18 cellular contexts compared by ENCODE assay signal in genomic region chr2:102667072-102667471, GRCh38. TPM values are rescaled to one million over a fixed set of nuclear protein-coding genes. Genes with fewer than 3 reads are reported as not detected.
A peak's percentile ranks its signal among the peaks of the same experiment; 100 is the strongest.
DNase-seq lines count a peak whose midpoint lies in the region; ATAC-seq and TF ChIP-seq lines count a peak whose summit lies in the region.
"Had no signal": no experiment of that assay in that cellular context is flagged by ENCODE, and none has a peak within 500 bp of the region (broad histone marks: within the 10 kb centered on the region; RNA-seq: fewer than 3 reads in every experiment).

No MANE protein-coding gene starts in this region.

- peak in 1 of 2 donors; percentile 12 for DNase-seq in gastrocnemius medialis
- DNase-seq: ACHN; CD4-positive, alpha-beta T cell; DMS79 treated with DMSO at 0.1 percent for 48 hours; HFFc6; KG1; NCI-H1092; NCI-H2107; NCI-H69; SK-N-SH had no signal

- in situ Hi-C loops in gastrocnemius medialis (cut with MboI; ENCODE audit: low sequenced_read_pairs in 4 of 4), result no loop called here

- no peaks in the 10 kb centered on the region for H3K9me3 Mint-ChIP-seq in activated T-helper 17 cell treated with anti-CD3 and anti-CD28 coated beads, Interleukin-2, amount 50 U/mL, for 72 hours
- H3K9me3 Mint-ChIP-seq: CD4-positive, alpha-beta T cell; HFFc6 had no signal

- no peak overlapping the region for H3K4me3 ChIP-seq in gastrocnemius medialis

- H3K9me3 ChIP-seq in gastrocnemius medialis, result no peaks in the 10 kb centered on the region
- H3K9me3 ChIP-seq: SK-N-SH had no signal

- intact Hi-C loops in gastrocnemius medialis (cut with DNase I; ENCODE audit: low total_unique reads), result no loop called here

- peak; percentile 36 for ATAC-seq in GM18519 (IDR thresholded peaks at IDR 0.05; ENCODE audit: low FRiP score, unreplicated experiment)
- ATAC-seq in HG02870 (IDR thresholded peaks at IDR 0.05; ENCODE audit: unreplicated experiment), result peak; percentile 39
- no peak for ATAC-seq in activated T-helper 17 cell treated with anti-CD3 and anti-CD28 coated beads, Interleukin-2, amount 50 U/mL, for 72 hours (replicated peaks)
- ATAC-seq in gastrocnemius medialis, result peak; percentile 88 to 93
- no peak for ATAC-seq in GM19395 (IDR thresholded peaks at IDR 0.05; ENCODE audit: unreplicated experiment)
- ATAC-seq in GM19328 (IDR thresholded peaks at IDR 0.05; ENCODE audit: unreplicated experiment), result no peak
- ATAC-seq in HG02840 (IDR thresholded peaks at IDR 0.05; ENCODE audit: low FRiP score, unreplicated experiment), result no peak
- no peak for ATAC-seq in GM19023 (IDR thresholded peaks at IDR 0.05; ENCODE audit: unreplicated experiment)

- H3K36me3 Mint-ChIP-seq in activated T-helper 17 cell treated with anti-CD3 and anti-CD28 coated beads, Interleukin-2, amount 50 U/mL, for 72 hours (ENCODE audit: low read depth), result no peaks in the 10 kb centered on the region

- no peak overlapping the region for H3K4me3 Mint-ChIP-seq in activated T-helper 17 cell treated with anti-CD3 and anti-CD28 coated beads, Interleukin-2, amount 50 U/mL, for 72 hours
- H3K4me3 Mint-ChIP-seq: CD4-positive, alpha-beta T cell; HFFc6 had no signal

- H3K27ac Mint-ChIP-seq in activated T-helper 17 cell treated with anti-CD3 and anti-CD28 coated beads, Interleukin-2, amount 50 U/mL, for 72 hours, result peak overlapping the region; percentile 14
- H3K27ac Mint-ChIP-seq: CD4-positive, alpha-beta T cell; HFFc6 had no signal

- H3K27me3 Mint-ChIP-seq in activated T-helper 17 cell treated with anti-CD3 and anti-CD28 coated beads, Interleukin-2, amount 50 U/mL, for 72 hours, result peaks cover 12% of the 10 kb centered on the region
- H3K27me3 Mint-ChIP-seq: CD4-positive, alpha-beta T cell had no signal

- no peak for TF ChIP-seq POLR2A in gastrocnemius medialis (IDR thresholded peaks at IDR 0.05)

- H3K36me3 ChIP-seq in gastrocnemius medialis, result no peaks in the 10 kb centered on the region

- H3K4me1 Mint-ChIP-seq in activated T-helper 17 cell treated with anti-CD3 and anti-CD28 coated beads, Interleukin-2, amount 50 U/mL, for 72 hours, result peaks cover 5% of the 10 kb centered on the region

- peak overlapping the region; percentile 40 to 79 (median 46) for H3K27ac ChIP-seq in gastrocnemius medialis

- H3K4me1 ChIP-seq in gastrocnemius medialis, result peaks cover 7 to 25% of the 10 kb centered on the region in 2 donors

- H3K27me3 ChIP-seq in gastrocnemius medialis, result no peaks in the 10 kb centered on the region

- TF ChIP-seq CTCF in gastrocnemius medialis (IDR thresholded peaks at IDR 0.05 in 4 of 5, conservative IDR thresholded peaks at IDR 0.05 in 1 of 5), result no peak

RNA-seq across cellular contexts. Expression of gene SLC9A2, which starts 47.7 kb away (rescaled TPM):
- not detected for total RNA-seq in activated T-helper 17 cell treated with anti-CD3 and anti-CD28 coated beads, Interleukin-2, amount 50 U/mL, for 72 hours
- total RNA-seq in gastrocnemius medialis, result 1 to 10 TPM; 2.5 to 7.4 (median 5.6) TPM
- total RNA-seq: CD4-positive, alpha-beta T cell; HFFc6; T-helper 1 cell treated with Interleukin-12 subunit alpha and Interleukin-12 subunit beta and Interleukin-4 antibody, amounts not matched to agents 30 ng/mL and 1 ng/mL, for 36 hours had no signal

Comparison
In these comparisons a context has a peak if more than half of its experiments do, and no peak if none do; other contexts are left out.
1. ATAC-seq: peak in GM18519 (single experiment), HG02870 (single experiment) and gastrocnemius medialis (2 of 2); none in activated T-helper 17 cell treated with anti-CD3 and anti-CD28 coated beads, Interleukin-2, amount 50 U/mL, for 72 hours (single experiment), GM19395 (single experiment), GM19328 (single experiment), HG02840 (single experiment) and GM19023 (single experiment).